18 cellular contexts compared by ENCODE assay signal in the genomic region with DNA sequence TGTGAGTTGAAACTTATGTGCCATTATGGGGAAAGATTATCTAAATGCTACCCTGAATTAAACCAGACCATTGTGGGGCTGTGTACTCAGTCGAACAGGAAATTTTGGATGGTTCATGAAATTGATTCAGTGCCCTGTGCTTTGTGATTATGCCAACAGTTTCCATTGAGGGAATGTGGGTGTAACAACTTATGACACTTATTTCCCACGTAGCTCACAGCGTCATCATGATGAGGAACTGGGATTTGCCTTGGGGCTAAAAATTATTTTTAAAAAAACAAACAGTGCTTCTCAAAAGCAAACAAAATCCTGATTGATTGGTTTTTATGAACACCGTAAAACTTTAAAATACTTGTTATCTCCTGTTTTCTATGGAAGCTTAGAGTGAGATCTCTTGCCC. TPM values are rescaled to one million over a fixed set of nuclear protein-coding genes. Genes with fewer than 3 reads are reported as not detected.
DNase-seq lines count a peak whose midpoint lies in the region; ATAC-seq, FAIRE-seq and TF ChIP-seq lines count a peak whose summit lies in the region.
"Had no signal": no experiment of that assay in that cellular context is flagged by ENCODE, and none has a peak within 500 bp of the region (broad histone marks: within the 10 kb centered on the region; RNA-seq: fewer than 3 reads in every experiment).

No MANE protein-coding gene starts in this region.

- H3K27ac ChIP-seq in 22Rv1 = peak overlapping the region; percentile 91
- peak overlapping the region; percentile 14; the same call in 1 of the 2 replicates for H3K27ac ChIP-seq in SK-N-MC
- peak overlapping the region; percentile 99 for H3K27ac ChIP-seq in foreskin keratinocyte
- no peak overlapping the region for H3K27ac ChIP-seq in mesenchymal stem cell (ENCODE audit: low read length, poor library complexity, severe bottlenecking)
- H3K27ac ChIP-seq: HL-60 had no signal

- H2BK15ac ChIP-seq in mesenchymal stem cell (ENCODE audit: low read depth, poor library complexity, severe bottlenecking) = no peak overlapping the region

- H3K4me2 ChIP-seq in mesenchymal stem cell (ENCODE audit: low read length, poor library complexity, severe bottlenecking) = no peak overlapping the region

- no peak overlapping the region for H3K9ac ChIP-seq in SK-N-MC (ENCODE audit: insufficient read length)
- H3K9ac ChIP-seq in mesenchymal stem cell (ENCODE audit: low read length) = no peak overlapping the region

- WGBS in mesenchymal stem cell = 94% methylated on average over 2 of the region's 4 CpGs

- H2AFZ ChIP-seq in mesenchymal stem cell (ENCODE audit: low read depth, low read length) = no peak overlapping the region

- no peak overlapping the region for H3K14ac ChIP-seq in mesenchymal stem cell (ENCODE audit: low read length in 2 of 2)

- no peak for ATAC-seq in foreskin keratinocyte

- H3K36me3 ChIP-seq in SK-N-MC (ENCODE audit: insufficient read depth, low read length) (peaks cover 3% of the 10 kb centered on the region; the same call in 1 of the 2 replicates), mesenchymal stem cell (ENCODE audit: control insufficient read depth in 1 of 2, insufficient read depth in 2 of 2, low read depth in 1 of 2, low read length in 2 of 2) (no peaks in the 10 kb centered on the region)
- H3K36me3 ChIP-seq: BE2C had no signal

- no peak for TF ChIP-seq CTCF in 22Rv1 (IDR thresholded peaks at IDR 0.05)
- no peak for TF ChIP-seq CTCF in LNCaP clone FGC (IDR thresholded peaks at IDR 0.05; ENCODE audit: control insufficient read depth, extremely low read depth, insufficient read depth)
- no peak for TF ChIP-seq CTCF in foreskin keratinocyte (conservative IDR thresholded peaks at IDR 0.05)
- no peak for TF ChIP-seq CTCF in D721Med (IDR thresholded peaks at IDR 0.05; ENCODE audit: insufficient read depth, missing control alignments)

- no peak overlapping the region for H4K8ac ChIP-seq in mesenchymal stem cell (ENCODE audit: low read length)

- no peak overlapping the region for H3K4me3 ChIP-seq in LNCaP clone FGC (ENCODE audit: low read depth, low read length)
- no peak overlapping the region for H3K4me3 ChIP-seq in SK-N-MC
- H3K4me3 ChIP-seq in mesenchymal stem cell (ENCODE audit: insufficient read depth in 1 of 2, low read depth in 1 of 2, low read length in 2 of 2) = no peak overlapping the region

- H3K18ac ChIP-seq in mesenchymal stem cell (ENCODE audit: low read depth in 1 of 2, low read length in 2 of 2) = no peak overlapping the region

- H4K91ac ChIP-seq in mesenchymal stem cell (ENCODE audit: low read length) = no peak overlapping the region

- H3K4ac ChIP-seq in mesenchymal stem cell (ENCODE audit: low read depth in 1 of 2, low read length in 2 of 2) = no peak overlapping the region

- H2BK12ac ChIP-seq in mesenchymal stem cell (ENCODE audit: low read length in 2 of 2) = no peak overlapping the region

- H3K4me1 ChIP-seq in foreskin keratinocyte (no peaks in the 10 kb centered on the region), mesenchymal stem cell (ENCODE audit: control insufficient read depth, insufficient read depth, low read depth, low read length) (peaks cover 3% of the 10 kb centered on the region)
- H3K4me1 ChIP-seq: BE2C had no signal

- no peak overlapping the region for H3K23ac ChIP-seq in mesenchymal stem cell (ENCODE audit: low read length in 2 of 2)

- no peaks in the 10 kb centered on the region for H3K9me3 ChIP-seq in SK-N-MC (ENCODE audit: low read depth, low read length)
- H3K9me3 ChIP-seq in mesenchymal stem cell (ENCODE audit: control insufficient read depth, low read length) = no peaks in the 10 kb centered on the region
- H3K9me3 ChIP-seq: BE2C had no signal

- no peak for FAIRE-seq in D721Med (lab: Jason Lieb, UNC)
- FAIRE-seq: A204.1, H1 had no signal

- DNase-seq in LNCaP clone FGC (ENCODE audit: low read depth) = peak; percentile 25
- no peak for DNase-seq in SK-N-MC (ENCODE audit: low read depth, low spot score)
- peak in 1 of 2 donors; percentile 20 for DNase-seq in foreskin keratinocyte
- DNase-seq in central memory CD4-positive, alpha-beta T cell = no peak
- DNase-seq in mesenchymal stem cell = no peak
- DNase-seq in D721Med (ENCODE audit: insufficient read length, low spot score) = no peak
- DNase-seq: ACHN; BE2C; C1 segment of cervical spinal cord; CD4-positive, alpha-beta T cell; DMS79 treated with DMSO at 0.1 percent for 48 hours; GF-D8; H9 had no signal

- H3K79me1 ChIP-seq in mesenchymal stem cell (replicated peaks; ENCODE audit: low read length, poor library complexity, severe bottlenecking) = no peaks in the 10 kb centered on the region

- H2BK5ac ChIP-seq in mesenchymal stem cell (ENCODE audit: low read depth, low read length, poor library complexity, severe bottlenecking) = no peak overlapping the region

- no peak overlapping the region for H2AK5ac ChIP-seq in mesenchymal stem cell (ENCODE audit: low read length, severe bottlenecking)

- H2BK120ac ChIP-seq in mesenchymal stem cell (ENCODE audit: low read depth, low read length) = no peak overlapping the region

- no peaks in the 10 kb centered on the region for H3K27me3 ChIP-seq in foreskin keratinocyte
- peaks cover 0 to 32% of the 10 kb centered on the region in 2 experiments for H3K27me3 ChIP-seq in mesenchymal stem cell (ENCODE audit: control insufficient read depth in 1 of 2, insufficient read depth in 1 of 2, low read length in 2 of 2)
- H3K27me3 ChIP-seq: BE2C had no signal

RNA-seq across cellular contexts. Expression of gene CLTRN, which starts 8.3 kb away (rescaled TPM):
- 0.32 and 0.37 TPM in 2 replicates for total RNA-seq in foreskin keratinocyte
- 0.32 and 0.50 TPM in 2 replicates for polyA plus RNA-seq in foreskin keratinocyte
- 0.15 TPM for polyA plus RNA-seq in mesenchymal stem cell (2013, experiment 1 of 2)
- polyA plus RNA-seq in mesenchymal stem cell (2013, experiment 2 of 2) = 0.18 TPM
- total RNA-seq: HT1080 had no signal
